Comparison of ENCODE assay signal across 6 cellular contexts in genomic region chr7:42311195-42311594, GRCh38.
"Had no signal": no experiment of that assay in that cellular context is flagged by ENCODE, and none has a peak within 500 bp of the region (broad histone marks: within the 10 kb centered on the region; RNA-seq: fewer than 3 reads in every experiment).

No MANE protein-coding gene starts in this region.

- H3K9ac ChIP-seq: KMS-11 had no signal

- H3K27ac ChIP-seq: HL-60, KMS-11 had no signal

- DNase-seq: IMR-90, KBM-7, KG1 had no signal

- H3K4me3 ChIP-seq: K562 had no signal
